ENCODE assay signal across 20 cellular contexts in genomic region chr11:82906931-82907330, GRCh38. TPM values are rescaled to one million over a fixed set of nuclear protein-coding genes. Genes with fewer than 3 reads are reported as not detected.
DNase-seq lines count a peak whose midpoint lies in the region; FAIRE-seq and TF ChIP-seq lines count a peak whose summit lies in the region.
"Had no signal": no experiment of that assay in that cellular context is flagged by ENCODE, and none has a peak within 500 bp of the region (broad histone marks: within the 10 kb centered on the region; RNA-seq: fewer than 3 reads in every experiment).

No MANE protein-coding gene starts in this region.

- H3K27ac ChIP-seq in SK-N-SH (ENCODE audit: low read depth in 2 of 2, low read length in 1 of 2) (peak overlapping the region; percentile 33 to 36; a peak in 3 of 4 replicates), fibroblast of lung (ENCODE audit: insufficient read depth, low read length) (no peak overlapping the region)
- H3K27ac ChIP-seq: 22Rv1, C4-2B, cardiac muscle cell, heart right ventricle, thoracic aorta, VCaP had no signal

- H2AFZ ChIP-seq in SK-N-SH (ENCODE audit: low read depth) (peak overlapping the region; percentile 72), fibroblast of lung (ENCODE audit: low read length) (peak overlapping the region; percentile 47)

- TF ChIP-seq CTCF in SK-N-SH (IDR thresholded peaks at IDR 0.05): no peak
- TF ChIP-seq CTCF in fibroblast of lung (conservative IDR thresholded peaks at IDR 0.05 in 1 of 2, IDR thresholded peaks at IDR 0.05 in 1 of 2; ENCODE audit: low read depth in 1 of 2, low read length in 2 of 2): no peak
- no peak for TF ChIP-seq CTCF in HFFc6 (IDR thresholded peaks at IDR 0.05)

- peaks cover 10% of the 10 kb centered on the region for H3K36me3 Mint-ChIP-seq in T-helper 2 cell treated with Interferon-gamma antibody and Interleukin-4, amounts not matched to agents 5 μg/mL and 100 μg/mL, for 36 hours (ENCODE audit: low read depth)
- H3K36me3 Mint-ChIP-seq in HFFc6 (ENCODE audit: low read depth): peaks cover 8% of the 10 kb centered on the region
- H3K36me3 Mint-ChIP-seq: IgD-negative memory B cell; natural killer cell treated with Interleukin-12 subunit alpha and Interleukin-12 subunit beta and Interleukin-15 and Interleukin-18, amount 100 ng/mL, for 72 hours had no signal

- no peaks in the 10 kb centered on the region for H3K27me3 ChIP-seq in SK-N-SH (ENCODE audit: insufficient read depth)
- no peaks in the 10 kb centered on the region for H3K27me3 ChIP-seq in fibroblast of lung (ENCODE audit: control insufficient read depth, insufficient read depth, low read length)
- H3K27me3 ChIP-seq in skeletal muscle satellite cell (ENCODE audit: control insufficient read depth, insufficient read depth, low read length): no peaks in the 10 kb centered on the region
- H3K27me3 ChIP-seq: cardiac muscle cell, heart right ventricle, spleen had no signal

- no peak for TF ChIP-seq EP300 in SK-N-SH (IDR thresholded peaks at IDR 0.05; ENCODE audit: borderline replicate concordance in 1 of 2, low read depth in 1 of 2, low read length in 1 of 2)

- peaks cover 6% of the 10 kb centered on the region for H3K9me3 Mint-ChIP-seq in T-helper 2 cell treated with Interferon-gamma antibody and Interleukin-4, amounts not matched to agents 5 μg/mL and 100 μg/mL, for 36 hours
- no peaks in the 10 kb centered on the region for H3K9me3 Mint-ChIP-seq in HFFc6
- H3K9me3 Mint-ChIP-seq: natural killer cell treated with Interleukin-12 subunit alpha and Interleukin-12 subunit beta and Interleukin-15 and Interleukin-18, amount 100 ng/mL, for 72 hours had no signal

- H3K4me3 Mint-ChIP-seq in T-helper 2 cell treated with Interferon-gamma antibody and Interleukin-4, amounts not matched to agents 5 μg/mL and 100 μg/mL, for 36 hours: peak overlapping the region; percentile 4
- no peak overlapping the region for H3K4me3 Mint-ChIP-seq in HFFc6
- H3K4me3 Mint-ChIP-seq: natural killer cell treated with Interleukin-12 subunit alpha and Interleukin-12 subunit beta and Interleukin-15 and Interleukin-18, amount 100 ng/mL, for 72 hours had no signal

- H3K4me2 ChIP-seq in SK-N-SH (peak overlapping the region; percentile 69), fibroblast of lung (ENCODE audit: extremely low read depth, insufficient read depth, low read length) (peak overlapping the region; percentile 58), skeletal muscle satellite cell (ENCODE audit: low read length) (peak overlapping the region; percentile 29)

- H3K4me3 ChIP-seq in SK-N-SH (ENCODE audit: low read depth in 2 of 2, low read length in 1 of 2) (peak overlapping the region; percentile 19 to 36; a peak in 2 of 4 replicates), fibroblast of lung (replicated peaks in 1 of 4; ENCODE audit: control extremely low read depth in 1 of 4, insufficient read depth in 1 of 4, low read depth in 3 of 4, low read length in 4 of 4) (peak overlapping the region in 2 of 4 experiments; percentile 11 to 17), skeletal muscle satellite cell (ENCODE audit: low read length) (no peak overlapping the region)
- H3K4me3 ChIP-seq: cardiac muscle cell, heart right ventricle, lung, spleen, thoracic aorta had no signal

- no peak for FAIRE-seq in frontal cortex (lab: Jason Lieb, UNC)

- no peaks in the 10 kb centered on the region for H4K20me1 ChIP-seq in SK-N-SH (ENCODE audit: insufficient read depth)
- H4K20me1 ChIP-seq in fibroblast of lung (ENCODE audit: control insufficient read depth, extremely low read depth, insufficient read depth, low read length): no peaks in the 10 kb centered on the region

- no peak for TF ChIP-seq RAD21 in SK-N-SH (IDR thresholded peaks at IDR 0.05; ENCODE audit: low read length)

- WGBS in SK-N-SH (ENCODE audit: low lambda C conversion rate): 21% methylated on average over 2 of the region's 2 CpGs

- no peaks in the 10 kb centered on the region for H3K27me3 Mint-ChIP-seq in T-helper 2 cell treated with Interferon-gamma antibody and Interleukin-4, amounts not matched to agents 5 μg/mL and 100 μg/mL, for 36 hours (ENCODE audit: low read depth)
- H3K27me3 Mint-ChIP-seq in HFFc6 (ENCODE audit: insufficient read depth): no peaks in the 10 kb centered on the region
- H3K27me3 Mint-ChIP-seq: IgD-negative memory B cell; natural killer cell treated with Interleukin-12 subunit alpha and Interleukin-12 subunit beta and Interleukin-15 and Interleukin-18, amount 100 ng/mL, for 72 hours had no signal

- H3F3A ChIP-seq in SK-N-SH (replicated peaks; ENCODE audit: insufficient read depth): no peaks in the 10 kb centered on the region

- H3K4me1 ChIP-seq in SK-N-SH (ENCODE audit: control insufficient read depth in 1 of 2, insufficient read depth in 2 of 2, low read depth in 1 of 2, low read length in 1 of 2): peaks cover 4 to 12% of the 10 kb centered on the region in 2 experiments
- no peaks in the 10 kb centered on the region for H3K4me1 ChIP-seq in fibroblast of lung (ENCODE audit: control insufficient read depth, extremely low read depth, insufficient read depth, low read length)
- H3K4me1 ChIP-seq in skeletal muscle satellite cell (ENCODE audit: control insufficient read depth, insufficient read depth, low read length): peaks cover 10% of the 10 kb centered on the region

- POLR2A ChIA-PET in SK-N-SH (lab: Yijun Ruan, JAX): no interaction called here

- no peak for DNase-seq in T-helper 2 cell treated with Interferon-gamma antibody and Interleukin-4, amounts not matched to agents 5 μg/mL and 100 μg/mL, for 36 hours (ENCODE audit: low spot score)
- no peak for DNase-seq in T-helper 2 cell
- DNase-seq in SK-N-SH: no peak
- DNase-seq in fibroblast of lung (ENCODE audit: low read depth in 2 of 2): no peak
- DNase-seq in HFFc6: no peak
- DNase-seq in LoVo (ENCODE audit: low spot score): no peak
- no peak for DNase-seq in frontal cortex (ENCODE audit: low spot score in 2 of 2)
- DNase-seq: activated CD4-positive, alpha-beta T cell treated with anti-CD3 and anti-CD28 coated beads, Interleukin-2, amount 50 U/mL, for 48 hours; effector CD4-positive, alpha-beta T cell; heart right ventricle; spleen had no signal

- H3K27ac Mint-ChIP-seq in T-helper 2 cell treated with Interferon-gamma antibody and Interleukin-4, amounts not matched to agents 5 μg/mL and 100 μg/mL, for 36 hours: no peak overlapping the region
- H3K27ac Mint-ChIP-seq in HFFc6: no peak overlapping the region
- H3K27ac Mint-ChIP-seq: natural killer cell treated with Interleukin-12 subunit alpha and Interleukin-12 subunit beta and Interleukin-15 and Interleukin-18, amount 100 ng/mL, for 72 hours had no signal

- peaks cover 0 to 10% of the 10 kb centered on the region in 2 experiments for H3K36me3 ChIP-seq in SK-N-SH (replicated peaks in 1 of 2; ENCODE audit: control insufficient read depth in 1 of 2, insufficient read depth in 2 of 2, low read length in 1 of 2)
- no peaks in the 10 kb centered on the region for H3K36me3 ChIP-seq in fibroblast of lung (ENCODE audit: control insufficient read depth, insufficient read depth, low read length)
- no peaks in the 10 kb centered on the region for H3K36me3 ChIP-seq in skeletal muscle satellite cell (ENCODE audit: insufficient read depth, low read length)
- H3K36me3 ChIP-seq: cardiac muscle cell, heart right ventricle, spleen, thoracic aorta had no signal

- H3K9ac ChIP-seq in SK-N-SH: peak overlapping the region; percentile 18; the same call in 1 of the 2 replicates
- H3K9ac ChIP-seq in fibroblast of lung (ENCODE audit: insufficient read depth, low read length): no peak overlapping the region
- peak overlapping the region; percentile 32 for H3K9ac ChIP-seq in skeletal muscle satellite cell (ENCODE audit: low read depth, low read length)

- H3K9me3 ChIP-seq in SK-N-SH: no peaks in the 10 kb centered on the region
- H3K9me3 ChIP-seq in fibroblast of lung (ENCODE audit: control insufficient read depth, insufficient read depth, low read depth, low read length): no peaks in the 10 kb centered on the region
- H3K9me3 ChIP-seq in skeletal muscle satellite cell (replicated peaks; ENCODE audit: low read length): no peaks in the 10 kb centered on the region
- H3K9me3 ChIP-seq: thoracic aorta had no signal

- peaks cover 43% of the 10 kb centered on the region for H3K4me1 Mint-ChIP-seq in T-helper 2 cell treated with Interferon-gamma antibody and Interleukin-4, amounts not matched to agents 5 μg/mL and 100 μg/mL, for 36 hours (ENCODE audit: low read depth)
- peaks cover 47% of the 10 kb centered on the region for H3K4me1 Mint-ChIP-seq in HFFc6 (ENCODE audit: low read depth)

- H3K79me2 ChIP-seq in SK-N-SH (ENCODE audit: insufficient read depth) (peaks cover 39% of the 10 kb centered on the region; the same call in 1 of the 2 replicates), fibroblast of lung (ENCODE audit: control insufficient read depth, insufficient read depth, low read length) (peaks cover 5% of the 10 kb centered on the region)

- no peaks in the 10 kb centered on the region for H3K9me2 ChIP-seq in SK-N-SH

- CTCF ChIA-PET in SK-N-SH (lab: Yijun Ruan, JAX): interaction anchor here (0.7 to 1.7 kb wide), 7 partner anchors 9 to 913 kb away, joined by 3 to 12 read pairs (median 4); no protein-coding TSS in a partner anchor

TF ChIP-seq in SK-N-SH, 30 proteins besides CTCF, POLR2A, EP300 and RAD21 (continues in another document):
- TF ChIP-seq RCOR1 (IDR thresholded peaks at IDR 0.05; ENCODE audit: low read length): no peak

RNA-seq across cellular contexts. Expression of gene DDIAS, which starts 5.4 kb away (rescaled TPM):
- polyA plus RNA-seq in SK-N-SH (2012; rRNA removed): 4.4 and 4.5 TPM in 2 replicates
- 4.8 and 6.4 TPM in 2 replicates for polyA plus RNA-seq in SK-N-SH (2012; cell fraction: cytosol; rRNA removed)
- 1.5 and 3.1 TPM in 2 replicates for polyA plus RNA-seq in SK-N-SH (2012; cell fraction: nucleus; rRNA removed)
- total RNA-seq in fibroblast of lung: 0.26 and 2.3 TPM in 2 replicates
- 3.0 and 12.2 TPM in 2 replicates for polyA plus RNA-seq in fibroblast of lung
- polyA plus RNA-seq in fibroblast of lung (2012): 2.4 and 5.6 TPM in 2 replicates
- polyA minus RNA-seq in fibroblast of lung (ENCODE audit: low replicate concordance): 3.8 and 6.3 TPM in 2 replicates
- total RNA-seq in skeletal muscle satellite cell (2012; rRNA removed): 5.8 and 7.2 TPM in 2 replicates
- total RNA-seq in HFFc6 (2021; fragmentation: NEBNext Ultra II Directional; extraction: Animal tissue kit (Norgen Biotek cat#: 25700)): 1 to 10 TPM; 4.7 to 9.7 (median 8.4) TPM
- 1.6 TPM for total RNA-seq in frontal cortex

RNA-seq across cellular contexts. Expression of gene PRCP, which starts 6.7 kb away (rescaled TPM):
- 65.0 and 91.7 TPM in 2 replicates for polyA plus RNA-seq in SK-N-SH (2012; rRNA removed)
- polyA plus RNA-seq in SK-N-SH (2012; cell fraction: cytosol; rRNA removed): 87.4 and 92.1 TPM in 2 replicates
- 20.3 and 45.9 TPM in 2 replicates for polyA plus RNA-seq in SK-N-SH (2012; cell fraction: nucleus; rRNA removed)
- total RNA-seq in fibroblast of lung: 46.5 and 107 TPM in 2 replicates
- polyA plus RNA-seq in fibroblast of lung: 134 and 167 TPM in 2 replicates
- polyA plus RNA-seq in fibroblast of lung (2012): 77.0 and 86.8 TPM in 2 replicates
- 16.2 and 18.3 TPM in 2 replicates for polyA minus RNA-seq in fibroblast of lung (ENCODE audit: low replicate concordance)
- total RNA-seq in skeletal muscle satellite cell (2012; rRNA removed): 22.9 and 26.1 TPM in 2 replicates
- total RNA-seq in HFFc6 (2021; fragmentation: NEBNext Ultra II Directional; extraction: Animal tissue kit (Norgen Biotek cat#: 25700)): 10 to 100 TPM; 51.2 to 63.3 (median 57.5) TPM
- 28.1 TPM for total RNA-seq in frontal cortex
